21 cellular contexts compared by ENCODE assay signal in genomic region chr1:201509601-201510374, GRCh38. TPM values are rescaled to one million over a fixed set of nuclear protein-coding genes. Genes with fewer than 3 reads are reported as not detected.
A peak's percentile ranks its signal among the peaks of the same experiment; 100 is the strongest.
DNase-seq lines count a peak whose midpoint lies in the region; ATAC-seq and TF ChIP-seq lines count a peak whose summit lies in the region.
"Had no signal": no experiment of that assay in that cellular context is flagged by ENCODE, and none has a peak within 500 bp of the region (broad histone marks: within the 10 kb centered on the region; RNA-seq: fewer than 3 reads in every experiment).

No MANE protein-coding gene starts in this region.

- no peaks in the 10 kb centered on the region for H3K9me3 Mint-ChIP-seq in CD8-positive, alpha-beta memory T cell
- no peaks in the 10 kb centered on the region for H3K9me3 Mint-ChIP-seq in activated CD8-positive, alpha-beta T cell treated with anti-CD3 and anti-CD28 coated beads, Interleukin-2, amount 10 ng/mL, durations not matched to agents 7 days and 5 days (ENCODE audit: insufficient read depth)
- H3K9me3 Mint-ChIP-seq: naive B cell had no signal

- WGBS in sigmoid colon, 2 donors = 95 to 100% methylated on average over 2 of the region's 2 CpGs

- no peak for DNase-seq in CD8-positive, alpha-beta memory T cell
- DNase-seq in islet precursor cell (peak; percentile 36), sigmoid colon (peak; percentile 26), NCI-H345 treated with DMSO at 0.1 percent for 48 hours (lab: John Stamatoyannopoulos, UW; ENCODE audit: unreplicated experiment) (no peak)
- no peak for DNase-seq in activated CD8-positive, alpha-beta T cell treated with anti-CD3 and anti-CD28 coated beads, Interleukin-2, amount 10 ng/mL, durations not matched to agents 7 days and 5 days
- DNase-seq: activated CD4-positive, alpha-beta T cell treated with anti-CD3 and anti-CD28 coated beads for 1 hour; naive B cell; NCI-H1105 treated with DMSO at 0.1 percent for 48 hours; NCI-H2081 treated with DMSO at 0.1 percent for 48 hours; NCI-H524; stimulated activated CD4-positive, alpha-beta T cell treated with anti-CD3 and anti-CD28 coated beads, Interleukin-4, amount 100 ng/mL, for 1 hour; stimulated activated naive CD8-positive, alpha-beta T cell treated with anti-CD3 and anti-CD28 coated beads, Interleukin-15, Interleukin-2, amounts not matched to agents 100 U/mL and 50 U/mL, for 24 hours; T1000; upper lobe of left lung had no signal

- H3K4me1 Mint-ChIP-seq in CD8-positive, alpha-beta memory T cell = peaks cover 30 to 40% (median 34%) of the 10 kb centered on the region in 3 donors
- peaks cover 48% of the 10 kb centered on the region for H3K4me1 Mint-ChIP-seq in activated CD8-positive, alpha-beta T cell treated with anti-CD3 and anti-CD28 coated beads, Interleukin-2, amount 10 ng/mL, durations not matched to agents 7 days and 5 days (ENCODE audit: low read depth)

- no peak overlapping the region for H3K27ac ChIP-seq in CD8-positive, alpha-beta memory T cell (ENCODE audit: low read depth, low read length)
- H3K27ac ChIP-seq in sigmoid colon = peak overlapping the region; percentile 92 to 98 (median 96)
- H3K27ac ChIP-seq: coronary artery, hepatocyte, upper lobe of left lung had no signal

- peaks cover 25% of the 10 kb centered on the region for H3K4me1 ChIP-seq in CD8-positive, alpha-beta memory T cell (ENCODE audit: insufficient read depth, low read length)
- H3K4me1 ChIP-seq in Loucy (ENCODE audit: insufficient read depth, low read length, poor library complexity, severe bottlenecking) (peaks cover 44% of the 10 kb centered on the region), sigmoid colon (peaks cover 0 to 69% (median 45%) of the 10 kb centered on the region in 4 donors)

- H3K27me3 Mint-ChIP-seq in CD8-positive, alpha-beta memory T cell = no peaks in the 10 kb centered on the region
- H3K27me3 Mint-ChIP-seq in activated CD8-positive, alpha-beta T cell treated with anti-CD3 and anti-CD28 coated beads, Interleukin-2, amount 10 ng/mL, durations not matched to agents 7 days and 5 days (ENCODE audit: low read depth) = no peaks in the 10 kb centered on the region
- H3K27me3 Mint-ChIP-seq: naive B cell had no signal

- no peak overlapping the region for H3K4me3 ChIP-seq in CD8-positive, alpha-beta memory T cell (ENCODE audit: low read length)
- no peak overlapping the region for H3K4me3 ChIP-seq in Loucy (ENCODE audit: low read length, poor library complexity, severe bottlenecking)
- no peak overlapping the region for H3K4me3 ChIP-seq in sigmoid colon
- H3K4me3 ChIP-seq: coronary artery, hepatocyte, lung, prostate gland, upper lobe of left lung had no signal

- ATAC-seq in HG03457 (IDR thresholded peaks at IDR 0.05; ENCODE audit: unreplicated experiment) = no peak
- no peak for ATAC-seq in GM21360 (IDR thresholded peaks at IDR 0.05; ENCODE audit: unreplicated experiment)
- no peak for ATAC-seq in activated CD8-positive, alpha-beta T cell treated with anti-CD3 and anti-CD28 coated beads, Interleukin-2, amount 10 ng/mL, durations not matched to agents 7 days and 5 days
- ATAC-seq: stimulated activated naive CD8-positive, alpha-beta T cell treated with anti-CD3 and anti-CD28 coated beads, Interleukin-15, Interleukin-2, amounts not matched to agents 100 U/mL and 50 U/mL, for 24 hours had no signal

- peak overlapping the region; percentile 28 for H3K9ac ChIP-seq in Loucy (ENCODE audit: low read depth, low read length, poor library complexity, severe bottlenecking)

- no peaks in the 10 kb centered on the region for H3K9me3 ChIP-seq in CD8-positive, alpha-beta memory T cell (ENCODE audit: low read length)
- H3K9me3 ChIP-seq in Loucy (ENCODE audit: insufficient read depth, low read depth, low read length) = no peaks in the 10 kb centered on the region
- H3K9me3 ChIP-seq in sigmoid colon = no peaks in the 10 kb centered on the region
- H3K9me3 ChIP-seq: prostate gland, upper lobe of left lung had no signal

- TF ChIP-seq POLR2A in sigmoid colon (IDR thresholded peaks at IDR 0.05) = no peak

- H3K27me3 ChIP-seq in CD8-positive, alpha-beta memory T cell (ENCODE audit: insufficient read depth, low read length, poor library complexity, severe bottlenecking) = no peaks in the 10 kb centered on the region
- H3K27me3 ChIP-seq in Loucy (ENCODE audit: insufficient read depth, low read length, poor library complexity, severe bottlenecking) (no peaks in the 10 kb centered on the region), sigmoid colon (no peaks in the 10 kb centered on the region)
- H3K27me3 ChIP-seq: hepatocyte, upper lobe of left lung had no signal

- peaks cover 5% of the 10 kb centered on the region for H4K20me1 ChIP-seq in Loucy (ENCODE audit: insufficient read depth, low read length, poor library complexity, severe bottlenecking)

- intact Hi-C loops in sigmoid colon (cut with DNase I) = loop anchor here (2.0 to 5.0 kb wide), 2 partner anchors 53 to 257 kb away; no protein-coding TSS in a partner anchor

- H3K4me3 Mint-ChIP-seq in CD8-positive, alpha-beta memory T cell = peak overlapping the region in 1 of 7 donors; percentile 69
- no peak overlapping the region for H3K4me3 Mint-ChIP-seq in activated CD8-positive, alpha-beta T cell treated with anti-CD3 and anti-CD28 coated beads, Interleukin-2, amount 10 ng/mL, durations not matched to agents 7 days and 5 days

- no peaks in the 10 kb centered on the region for H3K9me2 ChIP-seq in Loucy (replicated peaks; ENCODE audit: low read depth, low read length)

- peak overlapping the region; percentile 82 for H3K4me2 ChIP-seq in Loucy (ENCODE audit: low read depth, low read length, poor library complexity, severe bottlenecking)
- H3K4me2 ChIP-seq: hepatocyte had no signal

- POLR2A ChIA-PET in CD8-positive, alpha-beta memory T cell (lab: Charles Lee) = no interaction called here
- POLR2A ChIA-PET in activated CD8-positive, alpha-beta T cell treated with anti-CD3 and anti-CD28 coated beads, Interleukin-2, amount 10 ng/mL, durations not matched to agents 7 days and 5 days (lab: Charles Lee) = interaction anchor here (0.6 to 1.0 kb wide), 2 partner anchors 11 to 27 kb away, joined by 3 to 4 read pairs; no protein-coding TSS in a partner anchor

- peak overlapping the region in 5 of 8 donors; percentile 10 to 80 (median 55) for H3K27ac Mint-ChIP-seq in CD8-positive, alpha-beta memory T cell
- H3K27ac Mint-ChIP-seq in activated CD8-positive, alpha-beta T cell treated with anti-CD3 and anti-CD28 coated beads, Interleukin-2, amount 10 ng/mL, durations not matched to agents 7 days and 5 days = no peak overlapping the region

- CTCF ChIA-PET in CD8-positive, alpha-beta memory T cell (lab: Charles Lee) = interaction anchor here (19.3 kb wide), 1 partner anchor 27 kb away, joined by 406 read pairs; no protein-coding TSS in a partner anchor
- CTCF ChIA-PET in activated CD8-positive, alpha-beta T cell treated with anti-CD3 and anti-CD28 coated beads, Interleukin-2, amount 10 ng/mL, durations not matched to agents 7 days and 5 days (lab: Charles Lee) = interaction anchor here (1.1 to 11.2 kb wide), 6 partner anchors 11 to 74 kb away, joined by 3 to 373 read pairs (median 102); no protein-coding TSS in a partner anchor

- no peak for TF ChIP-seq EP300 in sigmoid colon (IDR thresholded peaks at IDR 0.05)

- no peak for TF ChIP-seq CTCF in Loucy (conservative IDR thresholded peaks at IDR 0.05; ENCODE audit: low read length)
- no peak for TF ChIP-seq CTCF in sigmoid colon (IDR thresholded peaks at IDR 0.05)

- peaks cover 36% of the 10 kb centered on the region for H3K79me2 ChIP-seq in Loucy (ENCODE audit: insufficient read depth, low read length)
- H3K79me2 ChIP-seq: hepatocyte had no signal

- H3K36me3 Mint-ChIP-seq in CD8-positive, alpha-beta memory T cell = peaks cover 0 to 7% (median 2%) of the 10 kb centered on the region in 3 donors
- peaks cover 6% of the 10 kb centered on the region for H3K36me3 Mint-ChIP-seq in activated CD8-positive, alpha-beta T cell treated with anti-CD3 and anti-CD28 coated beads, Interleukin-2, amount 10 ng/mL, durations not matched to agents 7 days and 5 days (ENCODE audit: low read depth)
- H3K36me3 Mint-ChIP-seq: naive B cell had no signal

- H3F3A ChIP-seq in Loucy (ENCODE audit: low read depth) = 0 out of 2 replicates have a peak, but pooled peaks cover 4% of the 10 kb centered on the region

- H3K36me3 ChIP-seq in CD8-positive, alpha-beta memory T cell (ENCODE audit: insufficient read depth, low read length) = no peaks in the 10 kb centered on the region
- H3K36me3 ChIP-seq in Loucy (ENCODE audit: insufficient read depth, low read length) = no peaks in the 10 kb centered on the region
- no peaks in the 10 kb centered on the region for H3K36me3 ChIP-seq in sigmoid colon
- H3K36me3 ChIP-seq: prostate gland, upper lobe of left lung had no signal

- H2AFZ ChIP-seq in Loucy (ENCODE audit: low read length) = no peak overlapping the region
- H2AFZ ChIP-seq: hepatocyte had no signal

RNA-seq across cellular contexts. Expression of gene CSRP1, which starts 2.9 kb away (rescaled TPM):
- total RNA-seq in CD8-positive, alpha-beta memory T cell = 10 to 100 TPM; 66.9 to 67.6 TPM
- polyA plus RNA-seq in CD8-positive, alpha-beta memory T cell = 65.0 TPM
- total RNA-seq in sigmoid colon = 1,000 to 10,000 TPM; 4,737 to 8,467 (median 6,048) TPM
- polyA plus RNA-seq in sigmoid colon = 100 to 1,000 TPM; 189 to 296 (median 264) TPM
- 10 to 100 TPM; 78.7 to 80.9 TPM for total RNA-seq in activated CD8-positive, alpha-beta T cell treated with anti-CD3 and anti-CD28 coated beads, Interleukin-2, amount 10 ng/mL, durations not matched to agents 7 days and 5 days

RNA-seq across cellular contexts. Expression of gene NAV1, which starts 29.1 kb away (rescaled TPM):
- under 1 TPM; 0.77 to 0.95 TPM for total RNA-seq in CD8-positive, alpha-beta memory T cell
- polyA plus RNA-seq in CD8-positive, alpha-beta memory T cell = 1.8 TPM
- 10 to 100 TPM; 17.1 to 44.9 (median 20.9) TPM for total RNA-seq in sigmoid colon
- 1 to 10 TPM; 1.8 to 8.2 (median 3.0) TPM for polyA plus RNA-seq in sigmoid colon
- total RNA-seq in activated CD8-positive, alpha-beta T cell treated with anti-CD3 and anti-CD28 coated beads, Interleukin-2, amount 10 ng/mL, durations not matched to agents 7 days and 5 days = 1 to 10 TPM; 1.1 to 1.9 TPM

RNA-seq across cellular contexts. Expression of gene PHLDA3, which starts 40.8 kb away (rescaled TPM):
- 10 to 100 TPM; 18.6 to 22.7 TPM for total RNA-seq in CD8-positive, alpha-beta memory T cell
- 1.0 TPM for polyA plus RNA-seq in CD8-positive, alpha-beta memory T cell
- total RNA-seq in sigmoid colon = 100 to 1,000 TPM in 2 of 4 donors, 10 to 100 TPM in 2; 93.4 to 135 (median 108) TPM
- polyA plus RNA-seq in sigmoid colon = 10 to 100 TPM in 1 of 3 donors, 1 to 10 TPM in 2; 3.2 to 20.8 (median 9.6) TPM
- 10 to 100 TPM; 17.3 to 18.7 TPM for total RNA-seq in activated CD8-positive, alpha-beta T cell treated with anti-CD3 and anti-CD28 coated beads, Interleukin-2, amount 10 ng/mL, durations not matched to agents 7 days and 5 days

Comparison
In these comparisons a context has a peak if more than half of its experiments do, and no peak if none do; other contexts are left out.
1. DNase-seq: peak in islet precursor cell (single experiment) and sigmoid colon (single experiment); none in CD8-positive, alpha-beta memory T cell (0 of 5), NCI-H345 treated with DMSO at 0.1 percent for 48 hours (single experiment) and activated CD8-positive, alpha-beta T cell treated with anti-CD3 and anti-CD28 coated beads, Interleukin-2, amount 10 ng/mL, durations not matched to agents 7 days and 5 days (single experiment).
2. RNA of gene CSRP1, which starts 2.9 kb away (total RNA-seq): 4,737 to 8,467 TPM in sigmoid colon; 78.7 to 80.9 TPM in activated CD8-positive, alpha-beta T cell treated with anti-CD3 and anti-CD28 coated beads, Interleukin-2, amount 10 ng/mL, durations not matched to agents 7 days and 5 days and 66.9 to 67.6 TPM in CD8-positive, alpha-beta memory T cell; every median in the first group is over 10 times any median in the second.
3. RNA of gene NAV1, which starts 29.1 kb away (total RNA-seq): 17.1 to 44.9 TPM in sigmoid colon; 1.1 to 1.9 TPM in activated CD8-positive, alpha-beta T cell treated with anti-CD3 and anti-CD28 coated beads, Interleukin-2, amount 10 ng/mL, durations not matched to agents 7 days and 5 days and 0.77 to 0.95 TPM in CD8-positive, alpha-beta memory T cell; every median in the first group is over 4 times any median in the second.